ENCODE assay signal across 8 cellular contexts in genomic region chr4:163495900-163496299, GRCh38. TPM values are rescaled to one million over a fixed set of nuclear protein-coding genes. Genes with fewer than 3 reads are reported as not detected.
A peak's percentile ranks its signal among the peaks of the same experiment; 100 is the strongest.
DNase-seq lines count a peak whose midpoint lies in the region; ATAC-seq and TF ChIP-seq lines count a peak whose summit lies in the region.

No MANE protein-coding gene starts in this region.

- H3K4me1 Mint-ChIP-seq in activated CD4-positive, alpha-beta memory T cell treated with anti-CD3 and anti-CD28 coated beads, Interleukin-2, amount 10 ng/mL, durations not matched to agents 7 days and 5 days: peaks cover 37% of the 10 kb centered on the region
- H3K4me1 Mint-ChIP-seq in memory B cell: peaks cover 32% of the 10 kb centered on the region

- POLR2A ChIA-PET in AG04450 (lab: Yijun Ruan, JAX): no interaction called here
- POLR2A ChIA-PET in activated CD4-positive, alpha-beta memory T cell treated with anti-CD3 and anti-CD28 coated beads, Interleukin-2, amount 10 ng/mL, durations not matched to agents 7 days and 5 days (lab: Charles Lee): interaction anchor here (0.6 to 1.4 kb wide), 3 partner anchors 46 to 63 kb away, joined by 3 to 4 read pairs (median 3); no protein-coding TSS in a partner anchor

- H3K9me3 Mint-ChIP-seq in activated CD4-positive, alpha-beta memory T cell treated with anti-CD3 and anti-CD28 coated beads, Interleukin-2, amount 10 ng/mL, durations not matched to agents 7 days and 5 days: no peaks in the 10 kb centered on the region
- H3K9me3 Mint-ChIP-seq in memory B cell: no peaks in the 10 kb centered on the region

- ATAC-seq in GM18867 (IDR thresholded peaks at IDR 0.05; ENCODE audit: unreplicated experiment) (peak; percentile 22), HG03520 (IDR thresholded peaks at IDR 0.05; ENCODE audit: unreplicated experiment) (peak; percentile 22), memory B cell (ENCODE audit: low read depth) (peak; percentile 46)

- no peaks in the 10 kb centered on the region for H3K27me3 ChIP-seq in AG04450 (ENCODE audit: control insufficient read depth, insufficient read depth, low read length)

- H3K27ac Mint-ChIP-seq in activated CD4-positive, alpha-beta memory T cell treated with anti-CD3 and anti-CD28 coated beads, Interleukin-2, amount 10 ng/mL, durations not matched to agents 7 days and 5 days: peak overlapping the region; percentile 66
- peak overlapping the region; percentile 99 for H3K27ac Mint-ChIP-seq in memory B cell

- H3K27me3 Mint-ChIP-seq in activated CD4-positive, alpha-beta memory T cell treated with anti-CD3 and anti-CD28 coated beads, Interleukin-2, amount 10 ng/mL, durations not matched to agents 7 days and 5 days: no peaks in the 10 kb centered on the region
- no peaks in the 10 kb centered on the region for H3K27me3 Mint-ChIP-seq in memory B cell

- DNase-seq in AG04450 (ENCODE audit: low read depth, low spot score) (no peak), memory B cell (ENCODE audit: low spot score in 2 of 2) (peak in 1 of 2 donors; percentile 23), NCI-H1930 (lab: John Stamatoyannopoulos, UW) (no peak), NCI-H446 treated with DMSO at 0.1 percent for 48 hours (lab: John Stamatoyannopoulos, UW) (no peak), NCI-H2029 treated with DMSO at 0.1 percent for 48 hours (lab: John Stamatoyannopoulos, UW) (no peak)
- no peak for DNase-seq in activated CD4-positive, alpha-beta memory T cell treated with anti-CD3 and anti-CD28 coated beads, Interleukin-2, amount 10 ng/mL, durations not matched to agents 7 days and 5 days

- H3K4me3 Mint-ChIP-seq in activated CD4-positive, alpha-beta memory T cell treated with anti-CD3 and anti-CD28 coated beads, Interleukin-2, amount 10 ng/mL, durations not matched to agents 7 days and 5 days: peak overlapping the region; percentile 77
- H3K4me3 Mint-ChIP-seq in memory B cell: peak overlapping the region; percentile 88

- H3K9me3 ChIP-seq in AG04450 (ENCODE audit: control insufficient read depth, insufficient read depth, low read length): no peaks in the 10 kb centered on the region

- H3K36me3 Mint-ChIP-seq in activated CD4-positive, alpha-beta memory T cell treated with anti-CD3 and anti-CD28 coated beads, Interleukin-2, amount 10 ng/mL, durations not matched to agents 7 days and 5 days (ENCODE audit: low read depth): peaks cover 11% of the 10 kb centered on the region
- peaks cover 3% of the 10 kb centered on the region for H3K36me3 Mint-ChIP-seq in memory B cell

- no peak for TF ChIP-seq CTCF in AG04450 (IDR thresholded peaks at IDR 0.05; ENCODE audit: low read depth, low read length)

- CTCF ChIA-PET in AG04450 (lab: Charles Lee): interaction anchor here (0.7 to 2.9 kb wide), 4 partner anchors 47 to 998 kb away, joined by 3 to 17 read pairs (median 12); no protein-coding TSS in a partner anchor
- CTCF ChIA-PET in activated CD4-positive, alpha-beta memory T cell treated with anti-CD3 and anti-CD28 coated beads, Interleukin-2, amount 10 ng/mL, durations not matched to agents 7 days and 5 days (lab: Charles Lee): interaction anchor here (0.6 to 1.4 kb wide), 6 partner anchors 39 to 163 kb away, joined by 3 to 8 read pairs (median 3); no protein-coding TSS in a partner anchor

- H3K27ac ChIP-seq in AG04450 (ENCODE audit: low read depth, low read length): no peak overlapping the region

- peak overlapping the region; percentile 91 for H3K4me3 ChIP-seq in AG04450 (ENCODE audit: low read depth, low read length)

RNA-seq across cellular contexts. Expression of gene TMA16, which starts 1.4 kb away (rescaled TPM):
- 15.3 and 21.1 TPM in 2 replicates for polyA plus RNA-seq in AG04450 (2011; rRNA removed)
- polyA minus RNA-seq in AG04450 (2011; rRNA and poly(A)+ RNA removed): 16.4 and 17.4 TPM in 2 replicates
- total RNA-seq in activated CD4-positive, alpha-beta memory T cell treated with anti-CD3 and anti-CD28 coated beads, Interleukin-2, amount 10 ng/mL, durations not matched to agents 7 days and 5 days: 10 to 100 TPM; 27.9 to 30.3 TPM

RNA-seq across cellular contexts. Expression of gene TKTL2, which starts 22.3 kb away (rescaled TPM):
- polyA plus RNA-seq in AG04450 (2011; rRNA removed): not detected in 2 replicates
- 0.09 TPM in 1 of 2 replicates, not detected in the other for polyA minus RNA-seq in AG04450 (2011; rRNA and poly(A)+ RNA removed)
- not detected for total RNA-seq in activated CD4-positive, alpha-beta memory T cell treated with anti-CD3 and anti-CD28 coated beads, Interleukin-2, amount 10 ng/mL, durations not matched to agents 7 days and 5 days
